8 cellular contexts compared by ENCODE assay signal in genomic region chr2:129877795-129878775, GRCh38.
DNase-seq lines count a peak whose midpoint lies in the region; ATAC-seq, FAIRE-seq and TF ChIP-seq lines count a peak whose summit lies in the region.

No MANE protein-coding gene starts in this region.

- intact Hi-C loops in heart right ventricle (cut with DNase I) (loop anchor here in 1 of 10 donors (5.0 kb wide), 1 partner anchor 464 kb away; the partner anchor contains the start of gene IMP4), pancreas (cut with DNase I) (no loop called here)

- peak overlapping the region; percentile 41 for H3K4me2 ChIP-seq in Karpas-422 (ENCODE audit: low read depth, low read length, poor library complexity, severe bottlenecking)

- H3K9me3 ChIP-seq in Karpas-422 (ENCODE audit: low read length) = no peaks in the 10 kb centered on the region
- H3K9me3 ChIP-seq in heart right ventricle = no peaks in the 10 kb centered on the region
- no peaks in the 10 kb centered on the region for H3K9me3 ChIP-seq in pancreas

- H3K4me1 ChIP-seq in Karpas-422 (ENCODE audit: low read length) = peaks cover 10% of the 10 kb centered on the region
- peaks cover 2 to 16% (median 12%) of the 10 kb centered on the region in 9 donors for H3K4me1 ChIP-seq in heart right ventricle
- H3K4me1 ChIP-seq in pancreas = peaks cover 0 to 6% (median 3%) of the 10 kb centered on the region in 3 donors

- H3K27me3 ChIP-seq in Karpas-422 (ENCODE audit: low read length) (no peaks in the 10 kb centered on the region), heart right ventricle (peaks cover 0 to under 1% (median 0%) of the 10 kb centered on the region in 7 donors), pancreas (no peaks in the 10 kb centered on the region)

- no peaks in the 10 kb centered on the region for H3K9me2 ChIP-seq in Karpas-422 (replicated peaks; ENCODE audit: insufficient read depth, low read length)

- H4K20me1 ChIP-seq in Karpas-422 (ENCODE audit: insufficient read depth, low read depth, low read length) = no peaks in the 10 kb centered on the region

- H3K9ac ChIP-seq in Karpas-422 (ENCODE audit: low read length) = peak overlapping the region; percentile 55

- no peak for TF ChIP-seq CTCF in C4-2B (conservative IDR thresholded peaks at IDR 0.05)
- TF ChIP-seq CTCF in heart right ventricle (IDR thresholded peaks at IDR 0.05) = no peak
- no peak for TF ChIP-seq CTCF in pancreas (IDR thresholded peaks at IDR 0.05)

- DNase-seq in GM19239 (ENCODE audit: insufficient read length, low spot score) = peak; percentile 32
- DNase-seq in Karpas-422 = peak; percentile 57
- no peak for DNase-seq in activated naive CD4-positive, alpha-beta T cell treated with anti-CD3 and anti-CD28 coated beads, Interleukin-2, amount 50 U/mL, for 72 hours (ENCODE audit: low spot score in 2 of 2)
- DNase-seq in heart right ventricle = no peak
- DNase-seq in pancreas = peak in 3 of 6 donors; percentile 31 to 68 (median 38)
- no peak for DNase-seq in T1000 (lab: John Stamatoyannopoulos, UW)

- whole genome bisulfite sequencing in heart right ventricle, 2 donors = 14 to 19% methylated on average over 41 to 50 of the region's 50 CpGs
- 30 to 36% methylated on average over 37 to 45 of the region's 50 CpGs for WGBS in pancreas, 2 donors

- H2AFZ ChIP-seq in Karpas-422 (ENCODE audit: low read length) = 0 out of 2 replicates have a peak overlapping the region, but pooled peaks have one; percentile 63

- H3K4me3 ChIP-seq in Karpas-422 (ENCODE audit: low read length) (peak overlapping the region; percentile 55), heart right ventricle (peak overlapping the region; percentile 44 to 84 (median 70)), pancreas (peak overlapping the region; percentile 29 to 68 (median 42))

- no peaks in the 10 kb centered on the region for H3K36me3 Mint-ChIP-seq in activated naive CD4-positive, alpha-beta T cell treated with anti-CD3 and anti-CD28 coated beads, Interleukin-2, amount 50 U/mL, for 72 hours

- no peak for FAIRE-seq in GM19239 (lab: Jason Lieb, UNC)
- no peak for FAIRE-seq in pancreas (lab: Jason Lieb, UNC)

- ATAC-seq in activated naive CD4-positive, alpha-beta T cell treated with anti-CD3 and anti-CD28 coated beads, Interleukin-2, amount 50 U/mL, for 72 hours = peak; percentile 36 to 42
- ATAC-seq in heart right ventricle = peak; percentile 41 to 81 (median 64)
- ATAC-seq in pancreas = peak; percentile 50 to 67 (median 64)
- no peak for ATAC-seq in GM18861 (IDR thresholded peaks at IDR 0.05; ENCODE audit: unreplicated experiment)

- H3K27ac Mint-ChIP-seq in activated naive CD4-positive, alpha-beta T cell treated with anti-CD3 and anti-CD28 coated beads, Interleukin-2, amount 50 U/mL, for 72 hours = peak overlapping the region in 1 of 2 donors; percentile 83

- H3K27ac ChIP-seq in C4-2B (peak overlapping the region; percentile 72; the same call in 1 of the 2 replicates), Karpas-422 (ENCODE audit: low read length) (no peak overlapping the region), heart right ventricle (peak overlapping the region in 9 of 10 donors; percentile 17 to 77 (median 64)), pancreas (peak overlapping the region; percentile 12 to 53 (median 40))

- H3K36me3 ChIP-seq in Karpas-422 (ENCODE audit: insufficient read depth, low read length) (no peaks in the 10 kb centered on the region), heart right ventricle (no peaks in the 10 kb centered on the region), pancreas (no peaks in the 10 kb centered on the region)

- H3K79me2 ChIP-seq in Karpas-422 (ENCODE audit: low read length) = no peaks in the 10 kb centered on the region

- H3K9me3 Mint-ChIP-seq in activated naive CD4-positive, alpha-beta T cell treated with anti-CD3 and anti-CD28 coated beads, Interleukin-2, amount 50 U/mL, for 72 hours = peaks cover 0 to 6% of the 10 kb centered on the region in 2 donors

Comparison
In these comparisons a context has a peak if more than half of its experiments do, and no peak if none do; other contexts are left out.
1. DNase-seq: peak in GM19239 (single experiment) and Karpas-422 (single experiment); none in activated naive CD4-positive, alpha-beta T cell treated with anti-CD3 and anti-CD28 coated beads, Interleukin-2, amount 50 U/mL, for 72 hours (0 of 2), heart right ventricle (0 of 2) and T1000 (single experiment).
2. Peak in every context shown above with its lines, with median percentiles within 50 percentile points of each other: H3K4me3 ChIP-seq.